In genomic region chr6:360791-361373, GRCh38 we compare ENCODE assay signal across 2 cellular contexts.
TF ChIP-seq lines count a peak whose summit lies in the region.

No MANE protein-coding gene starts in this region.

TF ChIP-seq in SK-N-SH, 30 proteins besides CTCF, POLR2A, EP300 and RAD21 (continued from another document):
- TF ChIP-seq, protein P1, sequence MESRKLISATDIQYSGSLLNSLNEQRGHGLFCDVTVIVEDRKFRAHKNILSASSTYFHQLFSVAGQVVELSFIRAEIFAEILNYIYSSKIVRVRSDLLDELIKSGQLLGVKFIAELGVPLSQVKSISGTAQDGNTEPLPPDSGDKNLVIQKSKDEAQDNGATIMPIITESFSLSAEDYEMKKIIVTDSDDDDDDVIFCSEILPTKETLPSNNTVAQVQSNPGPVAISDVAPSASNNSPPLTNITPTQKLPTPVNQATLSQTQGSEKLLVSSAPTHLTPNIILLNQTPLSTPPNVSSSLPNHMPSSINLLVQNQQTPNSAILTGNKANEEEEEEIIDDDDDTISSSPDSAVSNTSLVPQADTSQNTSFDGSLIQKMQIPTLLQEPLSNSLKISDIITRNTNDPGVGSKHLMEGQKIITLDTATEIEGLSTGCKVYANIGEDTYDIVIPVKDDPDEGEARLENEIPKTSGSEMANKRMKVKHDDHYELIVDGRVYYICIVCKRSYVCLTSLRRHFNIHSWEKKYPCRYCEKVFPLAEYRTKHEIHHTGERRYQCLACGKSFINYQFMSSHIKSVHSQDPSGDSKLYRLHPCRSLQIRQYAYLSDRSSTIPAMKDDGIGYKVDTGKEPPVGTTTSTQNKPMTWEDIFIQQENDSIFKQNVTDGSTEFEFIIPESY (IDR thresholded peaks at IDR 0.05; ENCODE audit: borderline replicate concordance, low read depth), result no peak
- TF ChIP-seq TAF1 (IDR thresholded peaks at IDR 0.05; ENCODE audit: borderline replicate concordance, low read depth, low read length) (no peak), NFIC (IDR thresholded peaks at IDR 0.05; ENCODE audit: borderline replicate concordance) (no peak), TEAD4 (IDR thresholded peaks at IDR 0.05; ENCODE audit: borderline replicate concordance, insufficient read depth) (no peak), GABPA (IDR thresholded peaks at IDR 0.05; ENCODE audit: low read depth) (no peak), POLR2AphosphoS5 (IDR thresholded peaks at IDR 0.05; ENCODE audit: low read depth, low read length) (no peak)

TF ChIP-seq in HEK293T, 16 proteins besides CTCF, POLR2A, EP300 and RAD21 (continued from another document):
- TF ChIP-seq FOXA1 (IDR thresholded peaks at IDR 0.05) (no peak), FOXM1 (IDR thresholded peaks at IDR 0.05; ENCODE audit: borderline replicate concordance) (no peak), NFRKB (IDR thresholded peaks at IDR 0.05) (no peak), ELF4 (IDR thresholded peaks at IDR 0.05) (no peak), ZNF384 (IDR thresholded peaks at IDR 0.05) (no peak), L3MBTL2 (conservative IDR thresholded peaks at IDR 0.05) (no peak)
TF ChIP-seq in HEK293T: peak in this region for 0.
